Comparison of ENCODE assay signal across 11 cellular contexts in the genomic region with DNA sequence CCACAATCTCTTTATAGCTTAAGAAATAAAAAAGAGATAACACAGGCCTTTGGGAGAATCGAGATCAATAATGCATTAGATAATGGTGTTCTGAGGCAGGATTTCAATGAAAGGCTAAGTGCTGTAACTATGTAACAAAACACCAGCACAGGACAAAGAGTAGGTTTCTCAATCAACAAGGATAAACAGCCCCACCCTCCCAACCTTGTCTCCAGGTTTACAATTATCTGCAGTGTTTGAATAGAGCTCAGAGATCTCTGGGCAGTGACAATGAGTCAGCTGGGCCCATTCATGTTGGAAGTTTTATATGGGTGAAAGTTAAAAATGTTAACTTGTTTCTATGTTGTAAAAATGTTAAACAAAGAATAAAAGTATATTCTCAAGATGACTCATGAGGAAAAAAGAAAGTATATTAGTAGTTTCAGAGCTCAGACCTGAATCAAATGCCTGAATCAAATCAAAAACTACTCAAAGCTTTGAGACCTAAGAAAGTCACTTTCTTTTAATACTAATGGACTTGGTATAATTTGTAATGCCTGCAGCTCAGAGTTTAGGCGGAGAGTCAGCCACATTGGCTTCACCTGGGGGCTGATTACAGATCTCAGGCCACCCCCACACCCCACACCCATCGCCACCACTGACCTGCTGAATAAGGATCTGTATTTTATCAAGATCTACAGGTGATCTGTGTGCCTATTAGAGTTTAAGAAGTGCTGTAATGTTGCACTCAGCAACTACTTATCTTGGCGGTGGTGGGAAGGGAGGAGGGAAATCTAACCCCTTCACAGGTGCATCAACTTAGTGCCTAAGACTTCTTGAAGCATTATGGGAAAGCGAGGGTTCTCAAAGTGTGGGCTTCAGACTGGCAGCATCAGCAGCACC. TPM values are rescaled to one million over a fixed set of nuclear protein-coding genes. Genes with fewer than 3 reads are reported as not detected.
A peak's percentile ranks its signal among the peaks of the same experiment; 100 is the strongest.
DNase-seq lines count a peak whose midpoint lies in the region; ATAC-seq, FAIRE-seq and TF ChIP-seq lines count a peak whose summit lies in the region.
"Had no signal": no experiment of that assay in that cellular context is flagged by ENCODE, and none has a peak within 500 bp of the region (broad histone marks: within the 10 kb centered on the region; RNA-seq: fewer than 3 reads in every experiment).

No MANE protein-coding gene starts in this region.

- peak; percentile 59 for FAIRE-seq in pancreas (lab: Jason Lieb, UNC)
- FAIRE-seq: endometrium had no signal

- H3K27ac ChIP-seq in pancreas: peak overlapping the region in 2 of 4 donors; percentile 19 to 50

- H3K4me1 ChIP-seq in pancreas: no peaks in the 10 kb centered on the region

- intact Hi-C loops in pancreas (cut with DNase I): loop anchor here in 2 of 3 donors (10.0 kb wide), 3 partner anchors 623 to 763 kb away; partner anchors contain the start of gene KRT19 (in 1 of the 2)

- no peaks in the 10 kb centered on the region for H3K27me3 ChIP-seq in pancreas

- DNase-seq in ELR (ENCODE audit: low read depth): peak; percentile 64
- peak; percentile 20 to 63 for DNase-seq in NCI-H1930 (lab: John Stamatoyannopoulos, UW)
- peak; percentile 32 for DNase-seq in choroid plexus epithelial cell (ENCODE audit: low read depth)
- DNase-seq in pancreas: no peak
- no peak for DNase-seq in GOT3 (lab: John Stamatoyannopoulos, UW)
- no peak for DNase-seq in activated gamma-delta T cell treated with Interleukin-2 at 50 U/mL for 16 hours
- DNase-seq in cortex of kidney (lab: John Stamatoyannopoulos, UW): no peak
- DNase-seq: activated T-cell treated with anti-CD3 and anti-CD28 coated beads, Interleukin-2, amount 50 U/mL, for 1 hour had no signal

- ATAC-seq in pancreas: peak in 3 of 4 donors; percentile 18 to 44 (median 36)
- ATAC-seq in HG02571 (IDR thresholded peaks at IDR 0.05; ENCODE audit: unreplicated experiment): no peak

- H3K4me3 ChIP-seq in choroid plexus epithelial cell (ENCODE audit: low read depth, low read length) (no peak overlapping the region), pancreas (no peak overlapping the region)

- H3K9me3 ChIP-seq in pancreas: no peaks in the 10 kb centered on the region

- no peaks in the 10 kb centered on the region for H3K36me3 ChIP-seq in pancreas

- TF ChIP-seq CTCF in choroid plexus epithelial cell (conservative IDR thresholded peaks at IDR 0.05; ENCODE audit: low read depth, low read length) (no peak), pancreas (IDR thresholded peaks at IDR 0.05) (no peak)

- whole genome bisulfite sequencing in pancreas, 2 donors: 64 to 69% methylated on average over 5 of the region's 5 CpGs

RNA-seq across cellular contexts. Expression of gene KRT20, which starts 17.2 kb away (rescaled TPM):
- total RNA-seq in pancreas: under 1 TPM in 1 of 6 donors, not detected in 5; 0.63 TPM
- polyA plus RNA-seq in pancreas: under 1 TPM in 1 of 2 donors, not detected in 1; 0.46 TPM
- total RNA-seq: myocyte had no signal

RNA-seq across cellular contexts. Expression of gene KRT12, which starts 35.2 kb away (rescaled TPM):
- total RNA-seq in pancreas: not detected
- polyA plus RNA-seq in pancreas: not detected
- total RNA-seq: myocyte had no signal

RNA-seq across cellular contexts. Expression of gene KRT23, which starts 35.2 kb away (rescaled TPM):
- 10 to 100 TPM in 2 of 6 donors, 1 to 10 TPM in 1, under 1 TPM in 3; 0.78 to 17.7 (median 1.1) TPM for total RNA-seq in pancreas
- 1 to 10 TPM in 1 of 2 donors, under 1 TPM in 1; 0.59 to 7.6 TPM for polyA plus RNA-seq in pancreas
- total RNA-seq: myocyte had no signal

Comparison
In these comparisons a context has a peak if more than half of its experiments do, and no peak if none do; other contexts are left out.
1. DNase-seq: peak in ELR (single experiment), NCI-H1930 (2 of 2) and choroid plexus epithelial cell (single experiment); none in pancreas (0 of 6), GOT3 (single experiment), activated gamma-delta T cell treated with Interleukin-2 at 50 U/mL for 16 hours (single experiment) and cortex of kidney (single experiment).